In the genomic region with DNA sequence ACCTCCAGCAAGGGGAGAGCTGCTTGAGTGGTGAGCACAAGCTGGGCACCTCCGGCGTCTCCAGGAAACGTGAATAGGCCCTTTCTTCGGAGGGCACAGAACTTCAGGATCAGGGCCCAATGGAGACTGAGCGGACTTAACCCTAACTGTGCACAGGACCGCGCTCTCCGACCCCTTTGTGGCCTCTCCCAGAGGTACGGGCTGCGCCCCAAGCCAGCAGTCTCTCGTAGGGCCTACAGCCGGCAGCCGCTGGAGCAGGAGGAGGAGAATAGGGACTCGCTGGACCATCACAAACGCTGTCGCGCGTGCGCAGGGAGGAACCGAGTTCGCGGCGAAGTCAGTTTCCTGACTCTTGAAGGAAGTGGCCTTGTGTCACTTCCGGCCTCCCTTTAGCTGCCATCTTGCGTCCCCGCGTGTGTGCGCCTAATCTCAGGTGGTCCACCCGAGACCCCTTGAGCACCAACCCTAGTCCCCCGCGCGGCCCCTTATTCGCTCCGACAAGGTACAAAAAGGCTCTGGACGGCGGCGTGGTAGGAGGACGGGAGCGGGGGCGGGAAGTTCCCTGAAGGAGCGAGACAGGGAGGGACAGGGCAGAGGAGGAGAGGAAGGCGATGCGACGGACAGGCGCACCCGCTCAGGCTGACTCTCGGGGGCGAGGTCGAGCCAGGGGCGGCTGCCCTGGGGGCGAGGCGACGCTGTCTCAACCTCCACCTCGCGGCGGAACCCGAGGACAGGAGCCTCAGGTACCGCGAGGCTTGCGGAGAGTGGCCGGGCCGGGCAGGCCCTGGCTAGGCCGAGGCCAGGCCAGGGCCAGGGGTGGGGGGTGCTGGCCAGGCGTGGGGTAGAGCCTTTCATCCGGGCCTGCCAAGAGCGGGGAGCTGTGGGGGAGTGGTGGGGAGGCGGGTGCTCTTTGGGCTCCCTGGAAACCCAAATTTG, we compare ENCODE assay signal across 8 cellular contexts. TPM values are rescaled to one million over a fixed set of nuclear protein-coding genes. Genes with fewer than 3 reads are reported as not detected.
A peak's percentile ranks its signal among the peaks of the same experiment; 100 is the strongest.
DNase-seq lines count a peak whose midpoint lies in the region; ATAC-seq and TF ChIP-seq lines count a peak whose summit lies in the region.

A gene (plus strand): TSS at position 386 of the 936 bp plus-strand sequence. CDS start 226 bp downstream, at position 612.

- ATAC-seq in HG03460 (IDR thresholded peaks at IDR 0.05; ENCODE audit: unreplicated experiment), result peak; percentile 97
- peak; percentile 97 for ATAC-seq in left lobe of liver

- no peaks in the 10 kb centered on the region; the same call in 1 of the 2 replicates for H3K27me3 ChIP-seq in BE2C

- peaks cover 40% of the 10 kb centered on the region for H3K36me3 Mint-ChIP-seq in activated CD4-positive, alpha-beta T cell treated with anti-CD3 and anti-CD28 coated beads, Interleukin-2, amount 10 ng/mL, durations not matched to agents 24 days and 14 days (ENCODE audit: low read depth)

- H3K36me3 ChIP-seq in BE2C, result peaks cover 45% of the 10 kb centered on the region

- H3K4me1 ChIP-seq in BE2C, result no peaks in the 10 kb centered on the region; the same call in 1 of the 2 replicates

- H3K4me3 ChIP-seq in BE2C (ENCODE audit: low read depth, low read length) (peak within 1 kb of the TSS; percentile 94), coronary artery (peak within 1 kb of the TSS; percentile 95)

- H3K27ac ChIP-seq in coronary artery, result peak within 1 kb of the TSS; percentile 90 to 97

- no peak for TF ChIP-seq CTCF in BE2C (IDR thresholded peaks at IDR 0.05; ENCODE audit: low read depth, low read length)
- TF ChIP-seq CTCF in coronary artery (IDR thresholded peaks at IDR 0.05), result no peak

- H3K27me3 Mint-ChIP-seq in activated CD4-positive, alpha-beta T cell treated with anti-CD3 and anti-CD28 coated beads, Interleukin-2, amount 10 ng/mL, durations not matched to agents 24 days and 14 days, result peaks cover 12% of the 10 kb centered on the region

- intact Hi-C loops in activated CD4-positive, alpha-beta T cell treated with anti-CD3 and anti-CD28 coated beads, Interleukin-2, amount 10 ng/mL, durations not matched to agents 24 days and 14 days (cut with micrococcal nuclease), result loop anchor here (1.0 to 10.0 kb wide), 4 partner anchors 20 to 1269 kb away; a partner anchor contains a TSS

- H3K4me3 Mint-ChIP-seq in activated CD4-positive, alpha-beta T cell treated with anti-CD3 and anti-CD28 coated beads, Interleukin-2, amount 10 ng/mL, durations not matched to agents 24 days and 14 days, result peak within 1 kb of the TSS; percentile 99

- H3K9me3 ChIP-seq in BE2C, result no peaks in the 10 kb centered on the region

- DNase-seq in BE2C, result peak; percentile 97
- peak; percentile 85 for DNase-seq in GM19240 (ENCODE audit: insufficient read length, low spot score)
- peak; percentile 91 to 94 for DNase-seq in NCI-H526 (lab: John Stamatoyannopoulos, UW)
- peak; percentile 98 for DNase-seq in activated CD4-positive, alpha-beta T cell treated with anti-CD3 and anti-CD28 coated beads, Interleukin-2, amount 10 ng/mL, durations not matched to agents 24 days and 14 days
- peak; percentile 96 for DNase-seq in coronary artery (ENCODE audit: low spot score)
- peak; percentile 95 for DNase-seq in left lobe of liver (ENCODE audit: low spot score)
- peak; percentile 88 for DNase-seq in stimulated activated CD4-positive, alpha-beta T cell treated with anti-CD3 and anti-CD28 coated beads, Interleukin-2, amount 100 ng/mL, for 4 hours (ENCODE audit: low read depth)

- H3K4me1 Mint-ChIP-seq in activated CD4-positive, alpha-beta T cell treated with anti-CD3 and anti-CD28 coated beads, Interleukin-2, amount 10 ng/mL, durations not matched to agents 24 days and 14 days, result peaks cover 30% of the 10 kb centered on the region

- peak within 1 kb of the TSS; percentile 100 for H3K27ac Mint-ChIP-seq in activated CD4-positive, alpha-beta T cell treated with anti-CD3 and anti-CD28 coated beads, Interleukin-2, amount 10 ng/mL, durations not matched to agents 24 days and 14 days

- no peaks in the 10 kb centered on the region for H3K9me3 Mint-ChIP-seq in activated CD4-positive, alpha-beta T cell treated with anti-CD3 and anti-CD28 coated beads, Interleukin-2, amount 10 ng/mL, durations not matched to agents 24 days and 14 days

RNA-seq across cellular contexts. Expression of the gene that starts here (rescaled TPM):
- 926 TPM for polyA plus RNA-seq in BE2C (2012; ENCODE audit: insufficient read depth, insufficient read length, low read depth)
- total RNA-seq in activated CD4-positive, alpha-beta T cell treated with anti-CD3 and anti-CD28 coated beads, Interleukin-2, amount 10 ng/mL, durations not matched to agents 24 days and 14 days, result 960 and 998 TPM in 2 replicates
- total RNA-seq in left lobe of liver, result 140 TPM

Comparison
In these comparisons a context has a peak if more than half of its experiments do, and no peak if none do; other contexts are left out.
1. Peak in every context shown above with its lines: DNase-seq, ATAC-seq, H3K4me3 ChIP-seq and H3K27ac ChIP-seq.